In the genomic region with DNA sequence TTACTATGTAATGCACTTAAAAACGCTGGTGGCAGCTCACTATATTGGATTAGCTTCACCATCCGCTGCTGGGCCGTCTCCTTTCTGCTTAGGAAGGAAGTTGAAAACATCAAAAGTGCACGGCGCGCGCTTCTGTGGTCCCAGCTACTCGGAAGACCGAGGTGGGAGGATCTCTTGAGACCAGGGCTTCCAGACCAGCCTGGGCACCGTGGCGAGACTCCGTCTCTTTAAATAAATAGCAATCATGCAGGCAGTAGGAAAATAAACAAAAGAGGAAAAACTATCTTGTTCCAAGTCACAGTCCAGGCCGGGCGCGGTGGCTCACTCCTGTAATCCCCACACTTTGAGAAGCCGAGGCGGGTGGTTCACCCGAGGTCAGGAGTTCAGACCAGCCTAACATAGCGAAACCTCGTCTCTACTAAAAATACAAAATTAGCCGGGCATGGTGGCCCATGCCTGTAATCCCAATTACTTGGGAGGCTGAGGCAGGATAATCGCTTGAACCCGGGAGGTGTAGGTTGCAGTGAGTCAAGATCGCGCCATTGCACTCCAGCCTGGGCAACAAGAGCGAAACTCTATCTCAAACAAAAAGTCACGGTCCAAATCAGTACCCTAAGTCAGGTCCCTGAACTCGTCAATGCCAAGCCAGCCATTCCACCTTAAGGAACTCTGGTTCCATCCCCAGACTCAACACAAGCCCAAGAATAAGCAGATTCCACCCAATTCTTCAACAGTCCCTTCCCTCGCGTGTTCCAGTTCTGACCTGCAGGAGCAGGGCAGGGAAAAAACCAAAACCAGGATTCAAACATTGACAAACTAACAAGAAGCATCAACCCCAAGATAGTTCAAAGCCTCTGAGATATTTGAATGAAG, we compare ENCODE assay signal across 8 cellular contexts. TPM values are rescaled to one million over a fixed set of nuclear protein-coding genes. Genes with fewer than 3 reads are reported as not detected.
DNase-seq lines count a peak whose midpoint lies in the region; ATAC-seq and TF ChIP-seq lines count a peak whose summit lies in the region.

No MANE protein-coding gene starts in this region.

- peak overlapping the region; percentile 41 for H2AFZ ChIP-seq in SU-DHL-6 (ENCODE audit: low read depth, low read length, severe bottlenecking)

- 6 to 10% (median 7%) methylated on average over 29 to 30 of the region's 30 CpGs for WGBS in psoas muscle, 3 donors

- H3K4me3 ChIP-seq in SU-DHL-6 (ENCODE audit: insufficient read depth, low read length, poor library complexity, severe bottlenecking) (peak overlapping the region; percentile 69), adipocyte (ENCODE audit: low read length) (peak overlapping the region; percentile 100), psoas muscle (peak overlapping the region; percentile 86), vagina (peak overlapping the region; percentile 56 to 86)

- intact Hi-C loops in left ventricle myocardium superior (cut with micrococcal nuclease) = no loop called here
- intact Hi-C loops in psoas muscle (cut with DNase I) = loop anchor here (2.0 to 10.0 kb wide), 3 partner anchors 73 to 203 kb away; partner anchors contain the start of gene SCAI (in 2 of the 2)
- intact Hi-C loops in vagina (cut with DNase I) = loop anchor here (10.0 kb wide), 1 partner anchor 203 kb away; the partner anchor contains the start of gene SCAI

- H3K36me3 ChIP-seq in SU-DHL-6 (ENCODE audit: low read length) (peaks cover 4% of the 10 kb centered on the region; the same call in 1 of the 2 replicates), adipocyte (ENCODE audit: control insufficient read depth, insufficient read depth, low read length, severe bottlenecking) (peaks cover 9% of the 10 kb centered on the region), psoas muscle (ENCODE audit: insufficient read depth in 1 of 2, low read depth in 1 of 2) (peaks cover 0 to 18% of the 10 kb centered on the region in 2 donors), vagina (peaks cover 0 to 9% of the 10 kb centered on the region in 2 donors)

- H3K27me3 ChIP-seq in SU-DHL-6 (ENCODE audit: low read length) (no peaks in the 10 kb centered on the region), adipocyte (replicated peaks; ENCODE audit: control insufficient read depth, insufficient read depth, low read length) (no peaks in the 10 kb centered on the region), psoas muscle (ENCODE audit: insufficient read depth in 3 of 3, low read length in 2 of 3) (no peaks in the 10 kb centered on the region), vagina (no peaks in the 10 kb centered on the region)

- peak overlapping the region; percentile 74 for H3K9ac ChIP-seq in SU-DHL-6 (ENCODE audit: low read length)
- peak overlapping the region; percentile 100 for H3K9ac ChIP-seq in adipocyte (ENCODE audit: low read length)

- H3K27ac ChIP-seq in SU-DHL-6 (ENCODE audit: low read depth, low read length) (peak overlapping the region; percentile 81), psoas muscle (peak overlapping the region; percentile 99), vagina (peak overlapping the region; percentile 90)

- H3K9me3 ChIP-seq in SU-DHL-6 (ENCODE audit: insufficient read depth, low read length) (no peaks in the 10 kb centered on the region), adipocyte (ENCODE audit: control insufficient read depth, low read length) (no peaks in the 10 kb centered on the region), psoas muscle (no peaks in the 10 kb centered on the region), vagina (no peaks in the 10 kb centered on the region)

- no peaks in the 10 kb centered on the region for H3K9me2 ChIP-seq in SU-DHL-6 (replicated peaks; ENCODE audit: insufficient read depth, low read length)

- H3K79me2 ChIP-seq in SU-DHL-6 (ENCODE audit: insufficient read depth, low read length) = peaks cover 9% of the 10 kb centered on the region; the same call in 1 of the 2 replicates

- peak overlapping the region; percentile 59 for H3K4me2 ChIP-seq in SU-DHL-6 (ENCODE audit: low read depth, low read length, poor library complexity, severe bottlenecking)

- no peak for TF ChIP-seq CTCF in SU-DHL-6 (IDR thresholded peaks at IDR 0.05; ENCODE audit: insufficient read depth, low read length, poor library complexity, severe bottlenecking)
- no peak for TF ChIP-seq CTCF in psoas muscle (IDR thresholded peaks at IDR 0.05)
- no peak for TF ChIP-seq CTCF in vagina (IDR thresholded peaks at IDR 0.05)

- H4K20me1 ChIP-seq in SU-DHL-6 (ENCODE audit: low read depth, low read length) = no peaks in the 10 kb centered on the region

- H3K4me1 ChIP-seq in adipocyte (ENCODE audit: control insufficient read depth, insufficient read depth, low read length) = peaks cover 20% of the 10 kb centered on the region
- H3K4me1 ChIP-seq in psoas muscle = peaks cover 21% of the 10 kb centered on the region
- H3K4me1 ChIP-seq in vagina = peaks cover 17% of the 10 kb centered on the region

- H3F3A ChIP-seq in SU-DHL-6 (ENCODE audit: insufficient read depth) = peaks cover 22% of the 10 kb centered on the region

- ATAC-seq in GM18907 (IDR thresholded peaks at IDR 0.05; ENCODE audit: unreplicated experiment) = peak; percentile 34
- peak; percentile 31 for ATAC-seq in HG03354 (IDR thresholded peaks at IDR 0.05; ENCODE audit: poor library complexity, severe bottlenecking, unreplicated experiment)
- ATAC-seq in left ventricle myocardium superior = peak; percentile 32
- peak; percentile 9 to 43 (median 14) for ATAC-seq in psoas muscle

- DNase-seq in A172 (ENCODE audit: low spot score) (peak; percentile 51), adipocyte (ENCODE audit: low read depth) (peak; percentile 73), left ventricle myocardium superior (peak; percentile 66), psoas muscle (peak; percentile 54 to 72), vagina (ENCODE audit: extremely low spot score in 2 of 2) (peak in 1 of 2 donors; percentile 87)

- no peak for TF ChIP-seq POLR2A in vagina (IDR thresholded peaks at IDR 0.05)

RNA-seq across cellular contexts. Expression of gene GOLGA1, which starts 1.0 kb away (rescaled TPM):
- 19.3 and 24.3 TPM in 2 replicates for total RNA-seq in A172 (2014; rRNA removed; shearing (Covaris generic))
- total RNA-seq in left ventricle myocardium superior (19.9 TPM), psoas muscle (10 to 100 TPM; 13.3 to 23.0 (median 17.0) TPM), vagina (14.7 TPM)
- 10 to 100 TPM in 2 of 3 donors, 1 to 10 TPM in 1; 8.0 to 21.3 (median 10.5) TPM for polyA plus RNA-seq in psoas muscle
